In the genomic region with DNA sequence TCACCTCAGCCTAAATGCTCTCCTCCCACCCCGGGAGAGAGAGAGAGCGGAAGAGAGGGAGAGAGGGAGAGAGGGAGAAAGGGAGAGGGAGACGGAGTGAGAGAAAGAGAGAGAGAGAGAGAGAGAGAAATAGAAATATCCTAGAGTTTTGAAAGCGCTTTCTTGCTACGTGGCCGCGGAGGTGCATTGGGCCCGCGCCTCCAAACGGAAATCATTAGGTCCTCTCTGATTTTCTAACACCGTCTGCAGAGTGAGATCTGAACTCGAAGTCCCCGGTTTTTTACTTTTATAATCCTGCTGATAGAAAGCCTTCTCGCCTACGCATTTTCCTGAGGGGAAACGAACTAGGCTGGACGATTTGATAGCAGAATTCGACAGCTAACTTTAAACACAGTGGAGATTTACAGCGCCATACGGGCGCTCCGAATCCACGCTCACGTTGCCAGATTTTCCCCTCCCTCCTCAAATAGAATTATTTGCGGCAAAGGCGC, we compare ENCODE assay signal across 17 cellular contexts. TPM values are rescaled to one million over a fixed set of nuclear protein-coding genes. Genes with fewer than 3 reads are reported as not detected.
DNase-seq lines count a peak whose midpoint lies in the region; ATAC-seq and TF ChIP-seq lines count a peak whose summit lies in the region.
"Had no signal": no experiment of that assay in that cellular context is flagged by ENCODE, and none has a peak within 500 bp of the region (broad histone marks: within the 10 kb centered on the region; RNA-seq: fewer than 3 reads in every experiment).

No MANE protein-coding gene starts in this region.

- no peak for TF ChIP-seq POLR2A in tibial nerve (IDR thresholded peaks at IDR 0.05)

- no peak overlapping the region for H4K91ac ChIP-seq in mesenchymal stem cell (ENCODE audit: low read length)

- H3K4ac ChIP-seq in mesenchymal stem cell (ENCODE audit: low read depth in 1 of 2, low read length in 2 of 2), result no peak overlapping the region

- H3K9ac ChIP-seq in mesenchymal stem cell (ENCODE audit: low read length), result no peak overlapping the region

- no peak overlapping the region for H2BK5ac ChIP-seq in mesenchymal stem cell (ENCODE audit: low read depth, low read length, poor library complexity, severe bottlenecking)

- peaks cover 73 to 74% of the 10 kb centered on the region in 2 donors for H3K27me3 Mint-ChIP-seq in natural killer cell (ENCODE audit: low read depth in 2 of 2)
- peaks cover 41 to 74% of the 10 kb centered on the region in 2 donors for H3K27me3 Mint-ChIP-seq in natural killer cell treated with Interleukin-12 subunit alpha and Interleukin-12 subunit beta and Interleukin-15 and Interleukin-18, amount 100 ng/mL, for 72 hours
- peaks cover 53% of the 10 kb centered on the region for H3K27me3 Mint-ChIP-seq in glutamatergic neuron (ENCODE audit: unreplicated experiment)

- no peaks in the 10 kb centered on the region for H3K79me1 ChIP-seq in mesenchymal stem cell (replicated peaks; ENCODE audit: low read length, poor library complexity, severe bottlenecking)

- TF ChIP-seq CTCF in natural killer cell (IDR thresholded peaks at IDR 0.05) (no peak), glutamatergic neuron (IDR thresholded peaks at IDR 0.05; ENCODE audit: partially characterized antibody, unreplicated experiment) (no peak), tibial nerve (IDR thresholded peaks at IDR 0.05) (no peak)

- no peak overlapping the region for H3K23ac ChIP-seq in mesenchymal stem cell (ENCODE audit: low read length in 2 of 2)

- H3K4me1 ChIP-seq in tibial nerve, result peaks cover 0 to 67% (median 19%) of the 10 kb centered on the region in 4 donors
- peaks cover 34% of the 10 kb centered on the region for H3K4me1 ChIP-seq in mesenchymal stem cell (ENCODE audit: control insufficient read depth, insufficient read depth, low read depth, low read length)

- H2BK120ac ChIP-seq in mesenchymal stem cell (ENCODE audit: low read depth, low read length), result no peak overlapping the region

- no peak overlapping the region for H3K14ac ChIP-seq in mesenchymal stem cell (ENCODE audit: low read length in 2 of 2)

- H3K4me3 ChIP-seq in tibial nerve (no peak overlapping the region), mesenchymal stem cell (ENCODE audit: insufficient read depth in 1 of 2, low read depth in 1 of 2, low read length in 2 of 2) (no peak overlapping the region)

- no peak overlapping the region for H2AK5ac ChIP-seq in mesenchymal stem cell (ENCODE audit: low read length, severe bottlenecking)

- no peaks in the 10 kb centered on the region for H3K9me3 ChIP-seq in tibial nerve
- no peaks in the 10 kb centered on the region for H3K9me3 ChIP-seq in mesenchymal stem cell (ENCODE audit: control insufficient read depth, low read length)

- WGBS in tibial nerve, 2 donors, result 6 to 7% methylated on average over 26 of the region's 26 CpGs
- 1% methylated on average over 26 of the region's 26 CpGs for WGBS in mesenchymal stem cell

- no peak overlapping the region for H3K18ac ChIP-seq in mesenchymal stem cell (ENCODE audit: low read depth in 1 of 2, low read length in 2 of 2)

- no peaks in the 10 kb centered on the region for H3K36me3 ChIP-seq in tibial nerve
- peaks cover 0 to 3% of the 10 kb centered on the region in 2 experiments for H3K36me3 ChIP-seq in mesenchymal stem cell (ENCODE audit: control insufficient read depth in 1 of 2, insufficient read depth in 2 of 2, low read depth in 1 of 2, low read length in 2 of 2)

- no peak for ATAC-seq in natural killer cell
- no peak for ATAC-seq in natural killer cell treated with Interleukin-12 subunit alpha and Interleukin-12 subunit beta and Interleukin-15 and Interleukin-18, amount 100 ng/mL, for 72 hours
- no peak for ATAC-seq in GM21423 (IDR thresholded peaks at IDR 0.05; ENCODE audit: unreplicated experiment)
- ATAC-seq: activated naive CD4-positive, alpha-beta T cell treated with anti-CD3 and anti-CD28 coated beads, Interleukin-2, amount 50 U/mL, for 72 hours; esophagus mucosa; heart right ventricle; stimulated activated memory B cell treated with anti-CD40 and anti-IgM and Interleukin-4, amounts not matched to agents 10 μg/mL and 1 μg/mL and 100 μg/mL, for 72 hours had no signal

- H3K36me3 Mint-ChIP-seq in natural killer cell (peaks cover 17% of the 10 kb centered on the region), glutamatergic neuron (ENCODE audit: unreplicated experiment) (no peaks in the 10 kb centered on the region)
- H3K36me3 Mint-ChIP-seq in natural killer cell treated with Interleukin-12 subunit alpha and Interleukin-12 subunit beta and Interleukin-15 and Interleukin-18, amount 100 ng/mL, for 72 hours, result peaks cover 17% of the 10 kb centered on the region
- H3K36me3 Mint-ChIP-seq: stimulated activated memory B cell treated with anti-CD40 and anti-IgM and Interleukin-4, amounts not matched to agents 10 μg/mL and 1 μg/mL and 100 μg/mL, for 72 hours had no signal

- intact Hi-C loops in natural killer cell (cut with micrococcal nuclease), result loop anchor here (5.0 kb wide), 2 partner anchors 38 to 1752 kb away; a partner anchor contains a TSS

- H2BK15ac ChIP-seq in mesenchymal stem cell (ENCODE audit: low read depth, poor library complexity, severe bottlenecking), result no peak overlapping the region

- TF ChIP-seq EP300 in tibial nerve (IDR thresholded peaks at IDR 0.05), result no peak

- peak overlapping the region; percentile 13 for H3K4me3 Mint-ChIP-seq in natural killer cell
- no peak overlapping the region for H3K4me3 Mint-ChIP-seq in natural killer cell treated with Interleukin-12 subunit alpha and Interleukin-12 subunit beta and Interleukin-15 and Interleukin-18, amount 100 ng/mL, for 72 hours
- peak overlapping the region; percentile 80 for H3K4me3 Mint-ChIP-seq in glutamatergic neuron (ENCODE audit: unreplicated experiment)
- H3K4me3 Mint-ChIP-seq: stimulated activated memory B cell treated with anti-CD40 and anti-IgM and Interleukin-4, amounts not matched to agents 10 μg/mL and 1 μg/mL and 100 μg/mL, for 72 hours had no signal

- H3K27me3 ChIP-seq in tibial nerve (peaks cover 21 to 97% of the 10 kb centered on the region in 2 donors), mesenchymal stem cell (ENCODE audit: control insufficient read depth in 1 of 2, insufficient read depth in 1 of 2, low read length in 2 of 2) (peaks cover 95 to 97% of the 10 kb centered on the region in 2 experiments)

- no peak overlapping the region for H3K4me2 ChIP-seq in mesenchymal stem cell (ENCODE audit: low read length, poor library complexity, severe bottlenecking)

- H2BK12ac ChIP-seq in mesenchymal stem cell (ENCODE audit: low read length in 2 of 2), result no peak overlapping the region

- H3K27ac Mint-ChIP-seq in natural killer cell, result peak overlapping the region in 1 of 2 donors; percentile 78
- no peak overlapping the region for H3K27ac Mint-ChIP-seq in natural killer cell treated with Interleukin-12 subunit alpha and Interleukin-12 subunit beta and Interleukin-15 and Interleukin-18, amount 100 ng/mL, for 72 hours
- no peak overlapping the region for H3K27ac Mint-ChIP-seq in glutamatergic neuron (ENCODE audit: unreplicated experiment)
- H3K27ac Mint-ChIP-seq: stimulated activated memory B cell treated with anti-CD40 and anti-IgM and Interleukin-4, amounts not matched to agents 10 μg/mL and 1 μg/mL and 100 μg/mL, for 72 hours had no signal

- H3K27ac ChIP-seq in tibial nerve (no peak overlapping the region), mesenchymal stem cell (ENCODE audit: low read length, poor library complexity, severe bottlenecking) (no peak overlapping the region)
- H3K27ac ChIP-seq: heart right ventricle had no signal

- H4K8ac ChIP-seq in mesenchymal stem cell (ENCODE audit: low read length), result no peak overlapping the region

- H3K9me3 Mint-ChIP-seq in natural killer cell (peaks cover 3 to 5% of the 10 kb centered on the region in 2 donors), glutamatergic neuron (ENCODE audit: unreplicated experiment) (peaks cover 19% of the 10 kb centered on the region)
- no peaks in the 10 kb centered on the region for H3K9me3 Mint-ChIP-seq in natural killer cell treated with Interleukin-12 subunit alpha and Interleukin-12 subunit beta and Interleukin-15 and Interleukin-18, amount 100 ng/mL, for 72 hours

- no peak overlapping the region for H2AFZ ChIP-seq in mesenchymal stem cell (ENCODE audit: low read depth, low read length)

- no peak for DNase-seq in natural killer cell
- DNase-seq in natural killer cell treated with Interleukin-12 subunit alpha and Interleukin-12 subunit beta and Interleukin-15 and Interleukin-18, amount 100 ng/mL, for 72 hours (ENCODE audit: low spot score), result no peak
- peak; percentile 75 for DNase-seq in NCI-H748 (lab: John Stamatoyannopoulos, UW; ENCODE audit: unreplicated experiment)
- DNase-seq in glutamatergic neuron, result no peak
- no peak for DNase-seq in tibial nerve (ENCODE audit: low spot score in 2 of 2)
- DNase-seq in mesenchymal stem cell, result no peak
- no peak for DNase-seq in NCI-H146 treated with DMSO at 0.1 percent for 48 hours (lab: John Stamatoyannopoulos, UW; ENCODE audit: unreplicated experiment)
- DNase-seq: activated CD4-positive, alpha-beta T cell treated with anti-CD3 and anti-CD28 coated beads, Interleukin-2, amount 50 U/mL, for 48 hours; heart right ventricle; Kasumi-1; NCI-H146; stimulated activated CD4-positive, alpha-beta T cell treated with anti-CD3 and anti-CD28 coated beads, Interleukin-4, amount 100 ng/mL, for 4 hours had no signal

- H3K4me1 Mint-ChIP-seq in natural killer cell (peaks cover 9 to 16% of the 10 kb centered on the region in 2 donors), glutamatergic neuron (ENCODE audit: low read depth, unreplicated experiment) (peaks cover 13% of the 10 kb centered on the region)
- H3K4me1 Mint-ChIP-seq in natural killer cell treated with Interleukin-12 subunit alpha and Interleukin-12 subunit beta and Interleukin-15 and Interleukin-18, amount 100 ng/mL, for 72 hours (ENCODE audit: low read depth in 2 of 2), result peaks cover 0 to 8% of the 10 kb centered on the region in 2 donors

RNA-seq across cellular contexts. Expression of a gene that starts 0.9 kb away (rescaled TPM):
- total RNA-seq in natural killer cell, result not detected
- not detected for total RNA-seq in natural killer cell treated with Interleukin-12 subunit alpha and Interleukin-12 subunit beta and Interleukin-15 and Interleukin-18, amount 100 ng/mL, for 72 hours
- 0.76 TPM for total RNA-seq in glutamatergic neuron (ENCODE audit: unreplicated experiment)
- not detected for total RNA-seq in tibial nerve
- not detected for polyA plus RNA-seq in mesenchymal stem cell (2013, experiment 1 of 2)
- not detected for polyA plus RNA-seq in mesenchymal stem cell (2013, experiment 2 of 2)
- total RNA-seq: activated naive CD4-positive, alpha-beta T cell treated with anti-CD3 and anti-CD28 coated beads, Interleukin-2, amount 50 U/mL, for 72 hours; esophagus mucosa; heart right ventricle; myocyte had no signal
- polyA plus RNA-seq: heart right ventricle had no signal

RNA-seq across cellular contexts. Expression of a gene that starts 7.8 kb away (rescaled TPM):
- total RNA-seq in natural killer cell (not detected), glutamatergic neuron (ENCODE audit: unreplicated experiment) (0.17 TPM), tibial nerve (under 1 TPM in 1 of 4 donors, not detected in 3; 0.21 TPM)
- total RNA-seq in natural killer cell treated with Interleukin-12 subunit alpha and Interleukin-12 subunit beta and Interleukin-15 and Interleukin-18, amount 100 ng/mL, for 72 hours, result not detected
- polyA plus RNA-seq in mesenchymal stem cell (2013, experiment 1 of 2), result not detected
- not detected for polyA plus RNA-seq in mesenchymal stem cell (2013, experiment 2 of 2)
- total RNA-seq: activated naive CD4-positive, alpha-beta T cell treated with anti-CD3 and anti-CD28 coated beads, Interleukin-2, amount 50 U/mL, for 72 hours; esophagus mucosa; heart right ventricle; myocyte had no signal
- polyA plus RNA-seq: heart right ventricle had no signal

RNA-seq across cellular contexts. Expression of a gene that starts 14.9 kb away (rescaled TPM):
- total RNA-seq in natural killer cell (not detected), glutamatergic neuron (ENCODE audit: unreplicated experiment) (not detected), tibial nerve (not detected)
- total RNA-seq in natural killer cell treated with Interleukin-12 subunit alpha and Interleukin-12 subunit beta and Interleukin-15 and Interleukin-18, amount 100 ng/mL, for 72 hours, result not detected
- not detected for polyA plus RNA-seq in mesenchymal stem cell (2013, experiment 1 of 2)
- not detected for polyA plus RNA-seq in mesenchymal stem cell (2013, experiment 2 of 2)
- total RNA-seq: activated naive CD4-positive, alpha-beta T cell treated with anti-CD3 and anti-CD28 coated beads, Interleukin-2, amount 50 U/mL, for 72 hours; esophagus mucosa; heart right ventricle; myocyte had no signal
- polyA plus RNA-seq: heart right ventricle had no signal

RNA-seq across cellular contexts. Expression of a gene that starts 22.4 kb away (rescaled TPM):
- total RNA-seq in natural killer cell (not detected), glutamatergic neuron (ENCODE audit: unreplicated experiment) (not detected), tibial nerve (1 to 10 TPM in 2 of 4 donors, under 1 TPM in 1, not detected in 1; 0.21 to 1.8 (median 1.2) TPM)
- not detected for total RNA-seq in natural killer cell treated with Interleukin-12 subunit alpha and Interleukin-12 subunit beta and Interleukin-15 and Interleukin-18, amount 100 ng/mL, for 72 hours
- polyA plus RNA-seq in mesenchymal stem cell (2013, experiment 1 of 2), result not detected
- polyA plus RNA-seq in mesenchymal stem cell (2013, experiment 2 of 2), result not detected
- total RNA-seq: activated naive CD4-positive, alpha-beta T cell treated with anti-CD3 and anti-CD28 coated beads, Interleukin-2, amount 50 U/mL, for 72 hours; esophagus mucosa; heart right ventricle; myocyte had no signal
- polyA plus RNA-seq: heart right ventricle had no signal

RNA-seq across cellular contexts. Expression of a gene that starts 31.9 kb away (rescaled TPM):
- not detected for total RNA-seq in natural killer cell
- total RNA-seq in natural killer cell treated with Interleukin-12 subunit alpha and Interleukin-12 subunit beta and Interleukin-15 and Interleukin-18, amount 100 ng/mL, for 72 hours, result not detected
- not detected for total RNA-seq in glutamatergic neuron (ENCODE audit: unreplicated experiment)
- 1 to 10 TPM in 2 of 4 donors, under 1 TPM in 2; 0.39 to 2.1 (median 1.1) TPM for total RNA-seq in tibial nerve
- polyA plus RNA-seq in mesenchymal stem cell (2013, experiment 1 of 2), result not detected
- not detected for polyA plus RNA-seq in mesenchymal stem cell (2013, experiment 2 of 2)
- total RNA-seq: activated naive CD4-positive, alpha-beta T cell treated with anti-CD3 and anti-CD28 coated beads, Interleukin-2, amount 50 U/mL, for 72 hours; heart right ventricle; myocyte had no signal
- polyA plus RNA-seq: heart right ventricle had no signal
